Comparison of ENCODE assay signal across 8 cellular contexts in genomic region chr12:6310771-6311610, GRCh38. TPM values are rescaled to one million over a fixed set of nuclear protein-coding genes. Genes with fewer than 3 reads are reported as not detected.
DNase-seq lines count a peak whose midpoint lies in the region; ATAC-seq, FAIRE-seq and TF ChIP-seq lines count a peak whose summit lies in the region.

No MANE protein-coding gene starts in this region.

- H3K4me3 Mint-ChIP-seq in activated naive CD8-positive, alpha-beta T cell treated with anti-CD3 and anti-CD28 coated beads, Interleukin-2, amount 10 ng/mL, durations not matched to agents 7 days and 5 days: no peak overlapping the region
- H3K4me3 Mint-ChIP-seq in activated naive CD8-positive, alpha-beta T cell treated with anti-CD3 and anti-CD28 coated beads for 36 hours: no peak overlapping the region

- FAIRE-seq in D721Med (lab: Jason Lieb, UNC): no peak

- no peaks in the 10 kb centered on the region for H3K9me3 Mint-ChIP-seq in activated naive CD8-positive, alpha-beta T cell treated with anti-CD3 and anti-CD28 coated beads, Interleukin-2, amount 10 ng/mL, durations not matched to agents 7 days and 5 days
- no peaks in the 10 kb centered on the region for H3K9me3 Mint-ChIP-seq in activated naive CD8-positive, alpha-beta T cell treated with anti-CD3 and anti-CD28 coated beads for 36 hours

- peak; percentile 27 for DNase-seq in activated naive CD8-positive, alpha-beta T cell treated with anti-CD3 and anti-CD28 coated beads, Interleukin-2, amount 10 ng/mL, durations not matched to agents 7 days and 5 days
- DNase-seq in activated naive CD8-positive, alpha-beta T cell treated with anti-CD3 and anti-CD28 coated beads for 36 hours: no peak
- DNase-seq in coronary artery (ENCODE audit: low spot score) (no peak), mesenchymal stem cell (no peak), tibial nerve (ENCODE audit: low spot score in 2 of 2) (no peak), D721Med (ENCODE audit: insufficient read length, low spot score) (no peak)
- no peak for DNase-seq in central memory CD4-positive, alpha-beta T cell

- H3K9me3 ChIP-seq in mesenchymal stem cell (ENCODE audit: control insufficient read depth, low read length): no peaks in the 10 kb centered on the region
- H3K9me3 ChIP-seq in tibial nerve: no peaks in the 10 kb centered on the region

- H3K27me3 ChIP-seq in mesenchymal stem cell (ENCODE audit: control insufficient read depth in 1 of 2, insufficient read depth in 1 of 2, low read length in 2 of 2): peaks cover 16 to 42% of the 10 kb centered on the region in 2 experiments
- H3K27me3 ChIP-seq in tibial nerve: peaks cover 0 to 16% of the 10 kb centered on the region in 2 donors

- H3K4me3 ChIP-seq in coronary artery (peak overlapping the region; percentile 67), mesenchymal stem cell (ENCODE audit: insufficient read depth in 1 of 2, low read depth in 1 of 2, low read length in 2 of 2) (peak overlapping the region in 1 of 2 experiments; percentile 53), tibial nerve (peak overlapping the region in 3 of 4 donors; percentile 18 to 42 (median 39))

- peak overlapping the region in 1 of 2 experiments; percentile 68 for H3K18ac ChIP-seq in mesenchymal stem cell (ENCODE audit: low read depth in 1 of 2, low read length in 2 of 2)

- 20% methylated on average over 37 of the region's 43 CpGs for WGBS in mesenchymal stem cell
- WGBS in tibial nerve, 2 donors: 26 to 34% methylated on average over 26 to 27 of the region's 43 CpGs

- H4K8ac ChIP-seq in mesenchymal stem cell (ENCODE audit: low read length): no peak overlapping the region

- H2BK120ac ChIP-seq in mesenchymal stem cell (ENCODE audit: low read depth, low read length): no peak overlapping the region

- no peak overlapping the region for H3K27ac ChIP-seq in coronary artery
- no peak overlapping the region for H3K27ac ChIP-seq in mesenchymal stem cell (ENCODE audit: low read length, poor library complexity, severe bottlenecking)
- H3K27ac ChIP-seq in tibial nerve: peak overlapping the region in 1 of 4 donors; percentile 83

- peak overlapping the region; percentile 50 for H2BK15ac ChIP-seq in mesenchymal stem cell (ENCODE audit: low read depth, poor library complexity, severe bottlenecking)

- peaks cover 4% of the 10 kb centered on the region for H3K4me1 Mint-ChIP-seq in activated naive CD8-positive, alpha-beta T cell treated with anti-CD3 and anti-CD28 coated beads, Interleukin-2, amount 10 ng/mL, durations not matched to agents 7 days and 5 days
- H3K4me1 Mint-ChIP-seq in activated naive CD8-positive, alpha-beta T cell treated with anti-CD3 and anti-CD28 coated beads for 36 hours: peaks cover 12% of the 10 kb centered on the region

- H3K4me2 ChIP-seq in mesenchymal stem cell (ENCODE audit: low read length, poor library complexity, severe bottlenecking): peak overlapping the region; percentile 93

- H3K27me3 Mint-ChIP-seq in activated naive CD8-positive, alpha-beta T cell treated with anti-CD3 and anti-CD28 coated beads, Interleukin-2, amount 10 ng/mL, durations not matched to agents 7 days and 5 days: peaks cover 24% of the 10 kb centered on the region
- peaks cover 22% of the 10 kb centered on the region for H3K27me3 Mint-ChIP-seq in activated naive CD8-positive, alpha-beta T cell treated with anti-CD3 and anti-CD28 coated beads for 36 hours

- no peak for TF ChIP-seq EP300 in tibial nerve (IDR thresholded peaks at IDR 0.05)

- no peak overlapping the region for H4K91ac ChIP-seq in mesenchymal stem cell (ENCODE audit: low read length)

- no peak overlapping the region for H3K9ac ChIP-seq in mesenchymal stem cell (ENCODE audit: low read length)

- no peak overlapping the region for H2AFZ ChIP-seq in mesenchymal stem cell (ENCODE audit: low read depth, low read length)

- no peak for ATAC-seq in activated naive CD8-positive, alpha-beta T cell treated with anti-CD3 and anti-CD28 coated beads, Interleukin-2, amount 10 ng/mL, durations not matched to agents 7 days and 5 days (ENCODE audit: low read depth)
- no peak for ATAC-seq in HG03196 (IDR thresholded peaks at IDR 0.05; ENCODE audit: unreplicated experiment)

- no peak overlapping the region for H3K4ac ChIP-seq in mesenchymal stem cell (ENCODE audit: low read depth in 1 of 2, low read length in 2 of 2)

- peak overlapping the region; percentile 33 to 52 for H2BK12ac ChIP-seq in mesenchymal stem cell (ENCODE audit: low read length in 2 of 2)

- no peaks in the 10 kb centered on the region for H3K36me3 Mint-ChIP-seq in activated naive CD8-positive, alpha-beta T cell treated with anti-CD3 and anti-CD28 coated beads, Interleukin-2, amount 10 ng/mL, durations not matched to agents 7 days and 5 days
- H3K36me3 Mint-ChIP-seq in activated naive CD8-positive, alpha-beta T cell treated with anti-CD3 and anti-CD28 coated beads for 36 hours: no peaks in the 10 kb centered on the region

- no peak overlapping the region for H3K27ac Mint-ChIP-seq in activated naive CD8-positive, alpha-beta T cell treated with anti-CD3 and anti-CD28 coated beads, Interleukin-2, amount 10 ng/mL, durations not matched to agents 7 days and 5 days
- no peak overlapping the region for H3K27ac Mint-ChIP-seq in activated naive CD8-positive, alpha-beta T cell treated with anti-CD3 and anti-CD28 coated beads for 36 hours

- no peak overlapping the region for H2BK5ac ChIP-seq in mesenchymal stem cell (ENCODE audit: low read depth, low read length, poor library complexity, severe bottlenecking)

- H3K4me1 ChIP-seq in mesenchymal stem cell (ENCODE audit: control insufficient read depth, insufficient read depth, low read depth, low read length) (peaks cover 29% of the 10 kb centered on the region), tibial nerve (peaks cover 0 to 25% (median 9%) of the 10 kb centered on the region in 4 donors)

- TF ChIP-seq CTCF in coronary artery (IDR thresholded peaks at IDR 0.05) (no peak), tibial nerve (IDR thresholded peaks at IDR 0.05) (no peak), D721Med (IDR thresholded peaks at IDR 0.05; ENCODE audit: insufficient read depth, missing control alignments) (no peak)

- H3K36me3 ChIP-seq in mesenchymal stem cell (ENCODE audit: control insufficient read depth in 1 of 2, insufficient read depth in 2 of 2, low read depth in 1 of 2, low read length in 2 of 2): no peaks in the 10 kb centered on the region
- H3K36me3 ChIP-seq in tibial nerve: no peaks in the 10 kb centered on the region

- no peak overlapping the region for H2AK5ac ChIP-seq in mesenchymal stem cell (ENCODE audit: low read length, severe bottlenecking)

- no peaks in the 10 kb centered on the region for H3K79me1 ChIP-seq in mesenchymal stem cell (replicated peaks; ENCODE audit: low read length, poor library complexity, severe bottlenecking)

- POLR2A ChIA-PET in activated naive CD8-positive, alpha-beta T cell treated with anti-CD3 and anti-CD28 coated beads, Interleukin-2, amount 10 ng/mL, durations not matched to agents 7 days and 5 days (lab: Charles Lee): no interaction called here

- no peak for TF ChIP-seq POLR2A in tibial nerve (IDR thresholded peaks at IDR 0.05)

- no peak overlapping the region for H3K23ac ChIP-seq in mesenchymal stem cell (ENCODE audit: low read length in 2 of 2)

- H3K14ac ChIP-seq in mesenchymal stem cell (ENCODE audit: low read length in 2 of 2): peak overlapping the region in 1 of 2 experiments; percentile 21

RNA-seq across cellular contexts. Expression of gene PLEKHG6, which starts 0.5 kb away (rescaled TPM):
- not detected for total RNA-seq in activated naive CD8-positive, alpha-beta T cell treated with anti-CD3 and anti-CD28 coated beads, Interleukin-2, amount 10 ng/mL, durations not matched to agents 7 days and 5 days
- total RNA-seq in activated naive CD8-positive, alpha-beta T cell treated with anti-CD3 and anti-CD28 coated beads for 36 hours: under 1 TPM; 0.10 to 0.52 TPM
- 0.15 TPM for polyA plus RNA-seq in mesenchymal stem cell (2013, experiment 1 of 2)
- polyA plus RNA-seq in mesenchymal stem cell (2013, experiment 2 of 2): 0.23 TPM
- 10 to 100 TPM in 1 of 4 donors, 1 to 10 TPM in 2, not detected in 1; 2.9 to 15.3 (median 7.6) TPM for total RNA-seq in tibial nerve

RNA-seq across cellular contexts. Expression of gene TNFRSF1A, which starts 30.9 kb away (rescaled TPM):
- 10 to 100 TPM; 82.9 to 87.1 TPM for total RNA-seq in activated naive CD8-positive, alpha-beta T cell treated with anti-CD3 and anti-CD28 coated beads, Interleukin-2, amount 10 ng/mL, durations not matched to agents 7 days and 5 days
- 10 to 100 TPM; 44.8 to 49.1 TPM for total RNA-seq in activated naive CD8-positive, alpha-beta T cell treated with anti-CD3 and anti-CD28 coated beads for 36 hours
- polyA plus RNA-seq in mesenchymal stem cell (2013, experiment 1 of 2): 307 TPM
- polyA plus RNA-seq in mesenchymal stem cell (2013, experiment 2 of 2): 298 TPM
- 100 to 1,000 TPM; 196 to 437 (median 306) TPM for total RNA-seq in tibial nerve
